15 cellular contexts compared by ENCODE assay signal in genomic region chr7:84042110-84042539, GRCh38.
DNase-seq lines count a peak whose midpoint lies in the region; ATAC-seq and TF ChIP-seq lines count a peak whose summit lies in the region.
"Had no signal": no experiment of that assay in that cellular context is flagged by ENCODE, and none has a peak within 500 bp of the region (broad histone marks: within the 10 kb centered on the region; RNA-seq: fewer than 3 reads in every experiment).

No MANE protein-coding gene starts in this region.

- DNase-seq in AG09309 (ENCODE audit: low read depth) (peak; percentile 38), LoVo (ENCODE audit: low spot score) (peak; percentile 85), cardiac fibroblast (ENCODE audit: low read depth in 2 of 2) (peak; percentile 50 to 68), esophagus squamous epithelium (lab: John Stamatoyannopoulos, UW) (no peak), left ventricle myocardium inferior (no peak)
- DNase-seq: activated T-cell treated with anti-CD3 and anti-CD28 coated beads, Interleukin-2, amount 50 U/mL, for 4 hours; cortex of kidney; NCI-H2227 treated with DMSO at 0.1 percent for 48 hours; stimulated activated naive CD4-positive, alpha-beta T cell treated with Interleukin-2 at 50 U/mL for 16 hours; T-helper 9 cell had no signal

- H3K27ac ChIP-seq in mesodermal cell (ENCODE audit: low read depth, low read length, severe bottlenecking) (peak overlapping the region; percentile 73), esophagus squamous epithelium (no peak overlapping the region), left ventricle myocardium inferior (replicated peaks) (no peak overlapping the region)
- H3K27ac ChIP-seq: skin epidermis had no signal

- WGBS in mesodermal cell (ENCODE audit: insufficient coverage in 2 of 2), 2 experiments, result 95 to 100% methylated on average over 2 of the region's 7 CpGs
- 50 to 53% methylated on average over 7 of the region's 7 CpGs for WGBS in esophagus squamous epithelium, 2 donors

- no peaks in the 10 kb centered on the region for H3K36me3 ChIP-seq in mesodermal cell (ENCODE audit: control insufficient read depth, insufficient read depth, low read length)
- no peaks in the 10 kb centered on the region for H3K36me3 ChIP-seq in esophagus squamous epithelium
- H3K36me3 ChIP-seq in left ventricle myocardium inferior, result no peaks in the 10 kb centered on the region

- H3K4me1 ChIP-seq in mesodermal cell (ENCODE audit: control insufficient read depth, insufficient read depth, low read length, poor library complexity, severe bottlenecking) (peaks cover 11% of the 10 kb centered on the region), esophagus squamous epithelium (no peaks in the 10 kb centered on the region), left ventricle myocardium inferior (no peaks in the 10 kb centered on the region)

- TF ChIP-seq POLR2A in esophagus squamous epithelium (IDR thresholded peaks at IDR 0.05), result no peak

- H3K9me3 ChIP-seq in mesodermal cell (ENCODE audit: control insufficient read depth, low read length) (no peaks in the 10 kb centered on the region), esophagus squamous epithelium (no peaks in the 10 kb centered on the region), left ventricle myocardium inferior (replicated peaks) (no peaks in the 10 kb centered on the region)

- no peak overlapping the region for H3K4me3 ChIP-seq in AG09309 (ENCODE audit: control insufficient read depth, low read depth, low read length)
- no peak overlapping the region for H3K4me3 ChIP-seq in cardiac fibroblast (replicated peaks in 1 of 2; ENCODE audit: low read depth in 2 of 2, low read length in 2 of 2)
- H3K4me3 ChIP-seq in mesodermal cell (ENCODE audit: extremely low read depth, insufficient read depth, low read length, poor library complexity, severe bottlenecking), result no peak overlapping the region
- no peak overlapping the region for H3K4me3 ChIP-seq in esophagus squamous epithelium
- no peak overlapping the region for H3K4me3 ChIP-seq in left ventricle myocardium inferior
- H3K4me3 ChIP-seq: skin epidermis had no signal

- no peak for ATAC-seq in HG02759 (IDR thresholded peaks at IDR 0.05; ENCODE audit: unreplicated experiment)
- no peak for ATAC-seq in HG02884 (IDR thresholded peaks at IDR 0.05; ENCODE audit: unreplicated experiment)
- ATAC-seq: activated T-cell treated with anti-CD3 and anti-CD28 coated beads, Interleukin-2, amount 50 U/mL, for 4 hours; left lobe of liver had no signal

- H3K27me3 ChIP-seq in esophagus squamous epithelium (no peaks in the 10 kb centered on the region), left ventricle myocardium inferior (ENCODE audit: low read depth) (no peaks in the 10 kb centered on the region)

- intact Hi-C loops in esophagus squamous epithelium (cut with DNase I), result no loop called here
- intact Hi-C loops in left ventricle myocardium inferior (cut with micrococcal nuclease), result no loop called here

- TF ChIP-seq CTCF in AG09309 (IDR thresholded peaks at IDR 0.05; ENCODE audit: control insufficient read depth, insufficient read depth, low read depth, low read length, missing control alignments) (no peak), cardiac fibroblast (IDR thresholded peaks at IDR 0.05; ENCODE audit: low read depth, low read length) (no peak), esophagus squamous epithelium (IDR thresholded peaks at IDR 0.05) (no peak), left ventricle myocardium inferior (IDR thresholded peaks at IDR 0.05; ENCODE audit: borderline replicate concordance) (no peak)

Comparison
In these comparisons a context has a peak if more than half of its experiments do, and no peak if none do; other contexts are left out.
1. DNase-seq: peak in AG09309 (single experiment), LoVo (single experiment) and cardiac fibroblast (2 of 2); none in esophagus squamous epithelium (single experiment) and left ventricle myocardium inferior (single experiment).